Comparison of ENCODE assay signal across 12 cellular contexts in the genomic region with DNA sequence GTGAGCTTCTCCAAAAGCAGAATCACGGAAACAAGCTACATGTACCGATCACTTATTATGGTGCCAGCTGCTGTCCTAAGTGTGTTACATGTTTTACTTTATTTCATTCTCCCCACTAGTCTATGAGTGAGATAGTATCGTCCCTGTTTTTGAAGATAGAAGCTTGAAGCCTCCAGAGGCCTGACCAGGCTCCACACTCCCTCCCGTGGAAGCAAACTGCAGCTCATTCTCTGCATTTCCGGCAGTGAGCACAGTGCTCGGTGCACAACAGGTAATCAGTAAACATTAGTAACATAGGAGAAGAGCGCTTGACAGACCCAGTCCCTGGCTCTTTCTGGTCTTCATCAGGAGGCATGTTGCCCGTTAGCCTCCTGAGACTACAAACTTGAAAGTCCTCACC.
A peak's percentile ranks its signal among the peaks of the same experiment; 100 is the strongest.
DNase-seq lines count a peak whose midpoint lies in the region; ATAC-seq and TF ChIP-seq lines count a peak whose summit lies in the region.
"Had no signal": no experiment of that assay in that cellular context is flagged by ENCODE, and none has a peak within 500 bp of the region (broad histone marks: within the 10 kb centered on the region; RNA-seq: fewer than 3 reads in every experiment).

No MANE protein-coding gene starts in this region.

- H3K4me3 ChIP-seq in heart right ventricle (no peak overlapping the region), hepatocyte (no peak overlapping the region), tibial nerve (no peak overlapping the region), Peyer's patch (no peak overlapping the region)

- ATAC-seq in heart right ventricle (no peak), Right ventricle myocardium inferior (no peak), HG02938 (IDR thresholded peaks at IDR 0.05; ENCODE audit: unreplicated experiment) (no peak)

- TF ChIP-seq POLR2A in tibial nerve (IDR thresholded peaks at IDR 0.05) (no peak), Peyer's patch (IDR thresholded peaks at IDR 0.05) (no peak)

- H3K9me2 ChIP-seq in hepatocyte (replicated peaks; ENCODE audit: insufficient read depth) = no peaks in the 10 kb centered on the region

- H3K4me2 ChIP-seq in hepatocyte = no peak overlapping the region

- no peaks in the 10 kb centered on the region for H4K20me1 ChIP-seq in hepatocyte (ENCODE audit: insufficient read depth, poor library complexity, severe bottlenecking)

- no peaks in the 10 kb centered on the region for H3K79me2 ChIP-seq in hepatocyte

- no peak for TF ChIP-seq EP300 in tibial nerve (IDR thresholded peaks at IDR 0.05)

- TF ChIP-seq CTCF in heart right ventricle (IDR thresholded peaks at IDR 0.05) = peak in 5 of 9 donors; percentile 8 to 39 (median 18)
- TF ChIP-seq CTCF in VCaP (conservative IDR thresholded peaks at IDR 0.05) = peak; percentile 31
- peak; percentile 38 for TF ChIP-seq CTCF in hepatocyte (IDR thresholded peaks at IDR 0.05; ENCODE audit: poor library complexity)
- peak in 3 of 5 experiments; percentile 11 to 13 (median 11) for TF ChIP-seq CTCF in tibial nerve (IDR thresholded peaks at IDR 0.05)
- TF ChIP-seq CTCF in Peyer's patch (IDR thresholded peaks at IDR 0.05) = no peak

- 74 to 75% methylated on average over 8 of the region's 8 CpGs for WGBS in heart right ventricle, 2 donors
- 73% methylated on average over 8 of the region's 8 CpGs for WGBS in hepatocyte (ENCODE audit: low lambda C conversion rate, missing lambda C conversion rate)
- WGBS in tibial nerve, 2 donors = 52 to 65% methylated on average over 8 of the region's 8 CpGs

- peaks cover 0 to 24% (median 0%) of the 10 kb centered on the region in 9 donors for H3K4me1 ChIP-seq in heart right ventricle
- H3K4me1 ChIP-seq in hepatocyte (ENCODE audit: insufficient read depth) = no peaks in the 10 kb centered on the region
- H3K4me1 ChIP-seq in tibial nerve = peaks cover 0 to 51% (median 0%) of the 10 kb centered on the region in 4 donors
- no peaks in the 10 kb centered on the region for H3K4me1 ChIP-seq in Peyer's patch

- H3K36me3 ChIP-seq in heart right ventricle = no peaks in the 10 kb centered on the region
- H3K36me3 ChIP-seq in hepatocyte (replicated peaks; ENCODE audit: insufficient read depth, low read depth) = no peaks in the 10 kb centered on the region
- H3K36me3 ChIP-seq in tibial nerve = no peaks in the 10 kb centered on the region
- no peaks in the 10 kb centered on the region for H3K36me3 ChIP-seq in Peyer's patch

- intact Hi-C loops in heart right ventricle (cut with DNase I) (loop anchor here in 2 of 10 donors (10.0 kb wide), 2 partner anchors 78 to 108 kb away; no protein-coding TSS in a partner anchor), Right ventricle myocardium inferior (cut with DNase I) (no loop called here)

- H3K27ac ChIP-seq in heart right ventricle (no peak overlapping the region), VCaP (no peak overlapping the region), hepatocyte (no peak overlapping the region), tibial nerve (peak overlapping the region in 3 of 4 donors; percentile 14 to 84 (median 76)), Peyer's patch (no peak overlapping the region)

- H3K9me3 ChIP-seq in heart right ventricle (no peaks in the 10 kb centered on the region), hepatocyte (ENCODE audit: low read depth) (no peaks in the 10 kb centered on the region), tibial nerve (no peaks in the 10 kb centered on the region), Peyer's patch (no peaks in the 10 kb centered on the region)

- DNase-seq in heart right ventricle = no peak
- DNase-seq in Right ventricle myocardium inferior (ENCODE audit: missing footprints) = no peak
- peak; percentile 40 for DNase-seq in hepatocyte (ENCODE audit: low spot score)
- DNase-seq in tibial nerve (ENCODE audit: low spot score in 2 of 2) = no peak
- no peak for DNase-seq in H4 (ENCODE audit: low spot score)
- DNase-seq in Peyer's patch = no peak
- DNase-seq: activated T-cell treated with anti-CD3 and anti-CD28 coated beads, Interleukin-2, amount 50 U/mL, for 24 hours; DMS 273 treated with DMSO at 0.1 percent for 48 hours; effector CD8-positive, alpha-beta T cell; NCI-H226 had no signal

- H3K27me3 ChIP-seq in heart right ventricle = no peaks in the 10 kb centered on the region
- no peaks in the 10 kb centered on the region for H3K27me3 ChIP-seq in hepatocyte
- no peaks in the 10 kb centered on the region for H3K27me3 ChIP-seq in tibial nerve
- no peaks in the 10 kb centered on the region for H3K27me3 ChIP-seq in Peyer's patch

- no peak overlapping the region for H2AFZ ChIP-seq in hepatocyte

Comparison
In these comparisons a context has a peak if more than half of its experiments do, and no peak if none do; other contexts are left out.
1. H3K27ac ChIP-seq: peak in tibial nerve (3 of 4); none in heart right ventricle (0 of 10), VCaP (single experiment), hepatocyte (single experiment) and Peyer's patch (0 of 4).
2. CTCF ChIP-seq: peak in heart right ventricle (5 of 9), VCaP (single experiment), hepatocyte (single experiment) and tibial nerve (3 of 5); none in Peyer's patch (0 of 6).